Comparison of ENCODE assay signal across 8 cellular contexts in the genomic region with DNA sequence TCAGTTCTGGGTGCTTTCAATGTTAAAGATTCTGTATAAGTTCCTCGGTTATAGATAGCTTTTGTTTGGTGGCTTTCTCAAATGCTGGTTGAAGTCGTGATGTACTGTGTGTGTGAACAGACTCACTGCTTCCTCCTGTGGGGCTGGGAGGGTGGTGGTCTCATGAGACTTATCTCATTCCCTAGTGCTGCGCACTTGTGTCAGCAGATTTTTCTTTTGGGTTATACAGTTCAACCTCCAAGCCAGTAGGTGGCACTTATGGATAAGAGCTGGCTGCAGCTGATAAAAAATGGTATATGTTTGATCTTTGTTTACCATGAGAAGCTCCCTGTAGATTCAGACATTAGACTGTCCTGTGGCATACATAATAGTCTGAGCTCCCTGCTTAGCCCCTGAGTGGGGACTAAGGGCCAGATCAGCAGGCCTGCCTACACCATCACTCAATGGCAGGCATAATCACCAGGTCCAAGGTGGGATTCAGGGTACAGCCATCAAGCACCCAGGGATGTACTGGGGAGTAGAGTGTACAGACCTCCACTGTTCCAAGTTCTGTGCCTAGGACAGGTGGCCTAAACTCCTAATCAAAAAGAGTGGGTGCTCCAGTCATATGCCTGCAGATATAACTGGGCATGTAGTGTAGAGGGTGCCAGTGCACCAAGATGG.
DNase-seq lines count a peak whose midpoint lies in the region; ATAC-seq, FAIRE-seq and TF ChIP-seq lines count a peak whose summit lies in the region.

No MANE protein-coding gene starts in this region.

- H3K4me3 ChIP-seq in K562: no peak overlapping the region
- no peak overlapping the region for H3K4me3 ChIP-seq in thyroid gland (replicated peaks in 1 of 3)

- in situ Hi-C loops in K562 (cut with MboI): no loop called here

- no peaks in the 10 kb centered on the region for H3K79me2 ChIP-seq in K562 (ENCODE audit: control insufficient read depth, insufficient read depth, low read length)

- H3K4me2 ChIP-seq in K562 (ENCODE audit: insufficient read depth, low read length): no peak overlapping the region

- peak in 1 of 2 experiments; percentile 36; a peak in 1 of 4 replicates for TF ChIP-seq RAD21 in K562 (CRISPR knock-in tag; conservative IDR thresholded peaks at IDR 0.05 in 1 of 2, IDR thresholded peaks at IDR 0.05 in 1 of 2)

- H3K9ac ChIP-seq in K562 (ENCODE audit: insufficient read depth in 1 of 2, low read depth in 2 of 2, low read length in 2 of 2): no peak overlapping the region

- intact Hi-C loops in K562 (cut with micrococcal nuclease): loop anchor here (2.0 kb wide), 1 partner anchor 361 kb away; no protein-coding TSS in a partner anchor
- intact Hi-C loops in thyroid gland (cut with DNase I): no loop called here

- H3K36me3 ChIP-seq in K562 (ENCODE audit: control insufficient read depth, insufficient read depth, low read length) (no peaks in the 10 kb centered on the region), thyroid gland (no peaks in the 10 kb centered on the region)

- TF ChIP-seq CTCF in K562 (IDR thresholded peaks at IDR 0.05 in 2 of 3, conservative IDR thresholded peaks at IDR 0.05 in 1 of 3; ENCODE audit: insufficient read depth in 2 of 3, low read depth in 1 of 3, low read length in 3 of 3) (peak in 2 of 3 experiments; percentile 35 to 46; a peak in 3 of 6 replicates), thyroid gland (IDR thresholded peaks at IDR 0.05) (peak in 2 of 6 experiments; percentile 30)

- 0% methylated on average over 3 of the region's 3 CpGs for WGBS in K562 (ENCODE audit: insufficient coverage, low coverage, missing lambda C conversion rate)
- 83 to 89% methylated on average over 3 of the region's 3 CpGs for WGBS in thyroid gland, 2 donors

- ATAC-seq in GM18907 (IDR thresholded peaks at IDR 0.05; ENCODE audit: unreplicated experiment) (peak; percentile 86), HG03378 (IDR thresholded peaks at IDR 0.05; ENCODE audit: unreplicated experiment) (peak; percentile 86), K562 (peak; percentile 71)

- FAIRE-seq in K562 (lab: Jason Lieb, UNC) (no peak), GM12891 (lab: Jason Lieb, UNC) (no peak)

- TF ChIP-seq POLR2A in K562 (conservative IDR thresholded peaks at IDR 0.05): no peak
- no peak for TF ChIP-seq POLR2A in thyroid gland (IDR thresholded peaks at IDR 0.05)
- no peak for TF ChIP-seq POLR2A in GM12891 (IDR thresholded peaks at IDR 0.05; ENCODE audit: low read depth, low read length)

- CTCF ChIA-PET in K562 (lab: Yijun Ruan, JAX; ENCODE audit: low intra/inter-chr PET ratio): no interaction called here

- H3K9me1 ChIP-seq in K562 (ENCODE audit: control insufficient read depth, insufficient read depth, low read length): no peaks in the 10 kb centered on the region

- H3K9me3 ChIP-seq in K562 (replicated peaks; ENCODE audit: control insufficient read depth, insufficient read depth, low read depth, low read length) (no peaks in the 10 kb centered on the region; the same call in 1 of the 2 replicates), thyroid gland (no peaks in the 10 kb centered on the region)

- no peak overlapping the region for H2AFZ ChIP-seq in K562 (ENCODE audit: low read depth, low read length)

- no TSS peak for BruUV-seq in K562 (replicated peaks; lab: Mats Ljungman, UMichigan)

- POLR2A ChIA-PET in K562 (lab: Yijun Ruan, JAX): no interaction called here

- no peaks in the 10 kb centered on the region for H3K27me3 ChIP-seq in K562 (ENCODE audit: control insufficient read depth in 2 of 2, insufficient read depth in 2 of 2, low read length in 2 of 2)
- no peaks in the 10 kb centered on the region for H3K27me3 ChIP-seq in thyroid gland

- no peak for TF ChIP-seq EP300 in K562 (IDR thresholded peaks at IDR 0.05; ENCODE audit: low read length)

- H3K27ac ChIP-seq in K562 (ENCODE audit: extremely low read depth, low read depth, low read length) (no peak overlapping the region), thyroid gland (no peak overlapping the region)

- H4K20me1 ChIP-seq in K562 (replicated peaks; ENCODE audit: control insufficient read depth, insufficient read depth, low read length): no peaks in the 10 kb centered on the region

- DNase-seq in A172 (ENCODE audit: low spot score) (peak; percentile 8), K562 (ENCODE audit: extremely low read depth in 1 of 4, low spot score in 3 of 4) (peak in 1 of 4 experiments; percentile 11), thyroid gland (no peak), GM12891 (ENCODE audit: insufficient read length, low spot score) (no peak), NCI-H187 (lab: John Stamatoyannopoulos, UW) (no peak)
- DNase-seq in stimulated activated CD4-positive, alpha-beta T cell treated with anti-CD3 and anti-CD28 coated beads, Interleukin-4, amount 100 ng/mL, for 4 hours: no peak

- no peaks in the 10 kb centered on the region for H3K4me1 ChIP-seq in K562 (replicated peaks in 1 of 2; ENCODE audit: control insufficient read depth in 2 of 2, insufficient read depth in 2 of 2, low read length in 2 of 2)
- H3K4me1 ChIP-seq in thyroid gland: no peaks in the 10 kb centered on the region

TF ChIP-seq in K562, 482 proteins besides CTCF, POLR2A, EP300 and RAD21:
- TF ChIP-seq ZBTB1 (CRISPR knock-in tag; IDR thresholded peaks at IDR 0.05; ENCODE audit: borderline replicate concordance, low read depth) (no peak), ETV5 (CRISPR knock-in tag; IDR thresholded peaks at IDR 0.05; ENCODE audit: low read depth) (no peak), CCNT2 (IDR thresholded peaks at IDR 0.05; ENCODE audit: borderline replicate concordance, extremely low read depth, insufficient read length, low read depth, low read length) (no peak), MYC (IDR thresholded peaks at IDR 0.05; ENCODE audit: low read depth, low read length) (no peak), MYC (CRISPR knock-in tag; IDR thresholded peaks at IDR 0.05; ENCODE audit: borderline replicate concordance, low read depth) (no peak), PTRF (tag; IDR thresholded peaks at IDR 0.05) (no peak), ZNF316 (IDR thresholded peaks at IDR 0.05) (0 out of 2 replicates have a peak, but pooled peaks have one; percentile 15), BRCA1 (IDR thresholded peaks at IDR 0.05) (no peak), BRCA1 (CRISPR knock-in tag; IDR thresholded peaks at IDR 0.05) (no peak), STAG1 (CRISPR knock-in tag; IDR thresholded peaks at IDR 0.05; ENCODE audit: borderline replicate concordance) (no peak), U2AF2 (optimal IDR thresholded peaks at IDR 0.05; ENCODE audit: low read depth, low read length) (no peak), NUFIP1 (IDR thresholded peaks at IDR 0.05; ENCODE audit: partially characterized antibody) (no peak), PTBP1 (IDR thresholded peaks at IDR 0.05; ENCODE audit: low read depth, low read length) (no peak), SMARCA4 (IDR thresholded peaks at IDR 0.05) (no peak), SMC3 (conservative IDR thresholded peaks at IDR 0.05; ENCODE audit: insufficient read depth, low read depth, low read length) (0 out of 2 replicates have a peak, but pooled peaks have one; percentile 23), U2AF1 (optimal IDR thresholded peaks at IDR 0.05; ENCODE audit: low read depth, low read length) (no peak)

TF ChIP-seq in GM12891, 5 proteins besides CTCF, POLR2A, EP300 and RAD21:
- TF ChIP-seq POU2F2 (IDR thresholded peaks at IDR 0.05; ENCODE audit: low read depth, low read length) (no peak), PAX5 (IDR thresholded peaks at IDR 0.05; ENCODE audit: insufficient read depth, low read length, severe bottlenecking) (no peak), SPI1 (IDR thresholded peaks at IDR 0.05; ENCODE audit: low read depth, low read length) (no peak), POLR2AphosphoS5 (IDR thresholded peaks at IDR 0.05; ENCODE audit: low read depth, low read length) (no peak), TAF1 (IDR thresholded peaks at IDR 0.05; ENCODE audit: low read depth, low read length) (no peak)
